ENCODE assay signal across 22 cellular contexts in the genomic region with DNA sequence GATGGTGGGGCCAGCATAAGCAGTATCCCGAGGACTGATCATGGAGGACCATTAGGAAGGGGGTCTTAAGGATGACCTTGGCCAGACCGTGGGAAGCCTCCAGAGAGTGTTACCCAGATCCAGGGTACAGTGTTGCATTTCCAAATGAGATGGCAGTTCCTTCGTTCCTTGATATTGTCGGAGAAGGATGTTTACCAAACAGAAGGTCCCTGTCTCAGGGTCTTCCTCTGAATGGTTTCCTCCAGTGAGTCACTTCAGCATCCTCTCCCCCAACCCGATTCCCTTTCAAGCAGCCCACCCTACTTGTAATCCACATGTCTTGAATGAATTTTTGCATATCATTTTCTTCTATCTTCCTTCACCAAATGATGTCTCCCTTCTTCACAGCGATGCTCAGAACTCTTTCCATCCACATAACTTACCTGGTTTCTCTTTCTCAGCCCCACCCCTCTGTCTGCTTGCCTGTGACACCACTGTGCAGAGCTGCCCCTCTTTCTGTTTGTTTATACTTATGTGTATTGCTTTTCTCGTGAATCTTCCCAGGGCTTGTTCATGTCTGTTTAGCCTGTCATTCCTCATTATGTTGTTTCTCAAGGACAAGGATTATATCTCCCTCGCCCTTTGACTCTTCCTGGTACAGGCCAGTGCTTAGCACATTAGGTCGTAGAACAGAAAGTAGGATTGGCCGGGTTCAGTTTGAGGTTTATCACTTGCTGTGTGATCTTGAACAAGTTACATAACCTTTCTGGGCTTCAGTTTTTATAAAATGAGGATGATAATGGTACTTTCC. TPM values are rescaled to one million over a fixed set of nuclear protein-coding genes. Genes with fewer than 3 reads are reported as not detected.
DNase-seq lines count a peak whose midpoint lies in the region; ATAC-seq and TF ChIP-seq lines count a peak whose summit lies in the region.
"Had no signal": no experiment of that assay in that cellular context is flagged by ENCODE, and none has a peak within 500 bp of the region (broad histone marks: within the 10 kb centered on the region; RNA-seq: fewer than 3 reads in every experiment).

No MANE protein-coding gene starts in this region.

- WGBS in trophoblast cell (ENCODE audit: extremely low coverage, insufficient coverage, insufficient read length), result no CpG with 5 or more reads among the region's 10 CpGs

- H3K79me2 ChIP-seq in trophoblast cell (ENCODE audit: control insufficient read depth, insufficient read depth, low read length, poor library complexity), result peaks cover 15% of the 10 kb centered on the region

- H3K27me3 ChIP-seq in RWPE2 (ENCODE audit: insufficient read depth, poor library complexity, severe bottlenecking), result no peaks in the 10 kb centered on the region
- no peaks in the 10 kb centered on the region for H3K27me3 ChIP-seq in trophoblast cell (ENCODE audit: insufficient read depth, low read length)
- H3K27me3 ChIP-seq: BLaER1 treated with 17β-estradiol and CSF1 and Interleukin-3, amounts not matched to agents 10 nM and 100 nM; gastrocnemius medialis; transverse colon had no signal

- H3K9ac ChIP-seq in trophoblast cell (ENCODE audit: low read length), result no peak overlapping the region

- H4K8ac ChIP-seq in trophoblast cell (ENCODE audit: low read depth, low read length), result peak overlapping the region; percentile 77

- no peak for DNase-seq in activated T-cell treated with anti-CD3 and anti-CD28 coated beads, Interleukin-2, amount 50 U/mL, for 72 hours
- no peak for DNase-seq in activated T-cell treated with anti-CD3 and anti-CD28 coated beads, Interleukin-2, amount 50 U/mL, for 1 hour
- DNase-seq in RWPE2 (ENCODE audit: low spot score), result no peak
- DNase-seq in glutamatergic neuron, result no peak
- no peak for DNase-seq in trophoblast cell
- no peak for DNase-seq in immature natural killer cell
- DNase-seq: activated effector memory CD4-positive, alpha-beta T cell treated with anti-CD3 and anti-CD28 coated beads, Interleukin-2, amount 50 U/mL, for 16 hours; DMS53; gastrocnemius medialis; lower lobe of right lung; MM.1S; NCI-H1694 treated with DMSO at 0.1 percent for 48 hours; NK-92 treated with Interleukin-12 subunit alpha and Interleukin-12 subunit beta, amount 100 ng/mL, for 24 hours; stimulated activated naive B cell treated with anti-CD40 and anti-IgM and Interleukin-4, amounts not matched to agents 10 μg/mL and 1 μg/mL and 100 μg/mL, for 72 hours; T-helper 2 cell; transverse colon had no signal

- no peaks in the 10 kb centered on the region for H3K9me3 Mint-ChIP-seq in activated T-cell treated with anti-CD3 and anti-CD28 coated beads, Interleukin-2, amount 50 U/mL, for 72 hours
- H3K9me3 Mint-ChIP-seq in glutamatergic neuron (ENCODE audit: unreplicated experiment) (no peaks in the 10 kb centered on the region), immature natural killer cell (no peaks in the 10 kb centered on the region)
- H3K9me3 Mint-ChIP-seq: stimulated activated naive B cell treated with anti-CD40 and anti-IgM and Interleukin-4, amounts not matched to agents 10 μg/mL and 1 μg/mL and 100 μg/mL, for 72 hours had no signal

- peak overlapping the region; percentile 84 for H2BK120ac ChIP-seq in trophoblast cell (ENCODE audit: insufficient read depth, low read length, poor library complexity)

- peaks cover 5 to 21% of the 10 kb centered on the region in 2 donors for H3K36me3 Mint-ChIP-seq in activated T-cell treated with anti-CD3 and anti-CD28 coated beads, Interleukin-2, amount 50 U/mL, for 72 hours (ENCODE audit: insufficient read depth in 2 of 2)
- H3K36me3 Mint-ChIP-seq in glutamatergic neuron (ENCODE audit: unreplicated experiment), result no peaks in the 10 kb centered on the region
- peaks cover 0 to 25% (median 10%) of the 10 kb centered on the region in 3 donors for H3K36me3 Mint-ChIP-seq in immature natural killer cell

- H3K27ac ChIP-seq in RWPE2 (ENCODE audit: poor library complexity, severe bottlenecking) (peak overlapping the region; percentile 64), trophoblast cell (ENCODE audit: low read depth, low read length) (peak overlapping the region; percentile 96)
- H3K27ac ChIP-seq: BLaER1 treated with 17β-estradiol and CSF1 and Interleukin-3, amounts not matched to agents 10 nM and 100 nM; gastrocnemius medialis; lower lobe of right lung; transverse colon had no signal

- H3K27ac Mint-ChIP-seq in activated T-cell treated with anti-CD3 and anti-CD28 coated beads, Interleukin-2, amount 50 U/mL, for 72 hours, result peak overlapping the region; percentile 5
- H3K27ac Mint-ChIP-seq in glutamatergic neuron (ENCODE audit: unreplicated experiment), result peak overlapping the region; percentile 56
- no peak overlapping the region for H3K27ac Mint-ChIP-seq in immature natural killer cell
- H3K27ac Mint-ChIP-seq: stimulated activated naive B cell treated with anti-CD40 and anti-IgM and Interleukin-4, amounts not matched to agents 10 μg/mL and 1 μg/mL and 100 μg/mL, for 72 hours had no signal

- H3K18ac ChIP-seq in trophoblast cell (ENCODE audit: low read length), result peak overlapping the region; percentile 89

- H3K4ac ChIP-seq in trophoblast cell (ENCODE audit: low read depth, low read length), result peak overlapping the region; percentile 83

- no peaks in the 10 kb centered on the region for H3K27me3 Mint-ChIP-seq in activated T-cell treated with anti-CD3 and anti-CD28 coated beads, Interleukin-2, amount 50 U/mL, for 72 hours (ENCODE audit: low read depth)
- H3K27me3 Mint-ChIP-seq in glutamatergic neuron (ENCODE audit: unreplicated experiment), result peaks cover 3% of the 10 kb centered on the region
- peaks cover 0 to 3% (median 0%) of the 10 kb centered on the region in 3 donors for H3K27me3 Mint-ChIP-seq in immature natural killer cell (ENCODE audit: low read depth in 3 of 3)
- H3K27me3 Mint-ChIP-seq: stimulated activated naive B cell treated with anti-CD40 and anti-IgM and Interleukin-4, amounts not matched to agents 10 μg/mL and 1 μg/mL and 100 μg/mL, for 72 hours had no signal

- peak overlapping the region; percentile 97 for H4K91ac ChIP-seq in trophoblast cell (ENCODE audit: low read depth, low read length)

- no peak for TF ChIP-seq CTCF in RWPE2 (IDR thresholded peaks at IDR 0.05; ENCODE audit: poor library complexity, severe bottlenecking)
- TF ChIP-seq CTCF in glutamatergic neuron (IDR thresholded peaks at IDR 0.05; ENCODE audit: partially characterized antibody, unreplicated experiment), result no peak

- peak overlapping the region; percentile 70 for H3K14ac ChIP-seq in trophoblast cell (ENCODE audit: low read length)

- H3K4me3 ChIP-seq in RWPE2 (ENCODE audit: severe bottlenecking), result no peak overlapping the region
- no peak overlapping the region for H3K4me3 ChIP-seq in trophoblast cell (ENCODE audit: low read depth, low read length)
- H3K4me3 ChIP-seq: BLaER1 treated with 17β-estradiol and CSF1 and Interleukin-3, amounts not matched to agents 10 nM and 100 nM; gastrocnemius medialis; lower lobe of right lung; transverse colon had no signal

- H3K4me1 Mint-ChIP-seq in activated T-cell treated with anti-CD3 and anti-CD28 coated beads, Interleukin-2, amount 50 U/mL, for 72 hours (ENCODE audit: low read depth), result peaks cover 48% of the 10 kb centered on the region
- H3K4me1 Mint-ChIP-seq in glutamatergic neuron (ENCODE audit: low read depth, unreplicated experiment) (peaks cover 30% of the 10 kb centered on the region), immature natural killer cell (peaks cover 52 to 59% of the 10 kb centered on the region in 2 donors)

- H3K36me3 ChIP-seq in RWPE2 (ENCODE audit: low read depth), result peaks cover 53% of the 10 kb centered on the region
- H3K36me3 ChIP-seq in trophoblast cell (ENCODE audit: control insufficient read depth in 1 of 2, insufficient read depth in 2 of 2, low read length in 2 of 2), result peaks cover 4 to 9% of the 10 kb centered on the region in 2 experiments

- peak overlapping the region; percentile 95 for H2BK12ac ChIP-seq in trophoblast cell (ENCODE audit: low read length)

- peak overlapping the region; percentile 24 for H2AFZ ChIP-seq in trophoblast cell (ENCODE audit: insufficient read depth, low read length, poor library complexity)

- peaks cover 18% of the 10 kb centered on the region for H3K4me1 ChIP-seq in RWPE2 (ENCODE audit: insufficient read depth, poor library complexity, severe bottlenecking)
- peaks cover 19 to 43% of the 10 kb centered on the region in 2 experiments for H3K4me1 ChIP-seq in trophoblast cell (ENCODE audit: control insufficient read depth in 1 of 2, insufficient read depth in 2 of 2, low read length in 2 of 2)

- peaks cover 41% of the 10 kb centered on the region for H3K79me1 ChIP-seq in trophoblast cell (ENCODE audit: low read length)

- no peak overlapping the region for H4K12ac ChIP-seq in trophoblast cell (ENCODE audit: low read depth, low read length)

- H3K4me2 ChIP-seq in trophoblast cell (ENCODE audit: low read length), result peak overlapping the region; percentile 7

- no peak overlapping the region for H3K23ac ChIP-seq in trophoblast cell (ENCODE audit: low read length)

- H2BK5ac ChIP-seq in trophoblast cell (ENCODE audit: low read depth, low read length, poor library complexity), result peak overlapping the region; percentile 87

- H2AK5ac ChIP-seq in trophoblast cell (ENCODE audit: low read length), result peak overlapping the region; percentile 93

- H3K9me3 ChIP-seq in RWPE2 (ENCODE audit: severe bottlenecking), result no peaks in the 10 kb centered on the region
- H3K9me3 ChIP-seq in trophoblast cell (ENCODE audit: insufficient read depth, low read depth, low read length), result no peaks in the 10 kb centered on the region
- H3K9me3 ChIP-seq: BLaER1 treated with 17β-estradiol and CSF1 and Interleukin-3, amounts not matched to agents 10 nM and 100 nM; gastrocnemius medialis; lower lobe of right lung; transverse colon had no signal

- no peak for ATAC-seq in activated T-cell treated with anti-CD3 and anti-CD28 coated beads, Interleukin-2, amount 50 U/mL, for 72 hours (replicated peaks in 1 of 2)
- no peak for ATAC-seq in RWPE2 (ENCODE audit: low read depth)
- ATAC-seq in GM21423 (IDR thresholded peaks at IDR 0.05; ENCODE audit: unreplicated experiment), result no peak
- no peak for ATAC-seq in GM21526 (IDR thresholded peaks at IDR 0.05; ENCODE audit: low FRiP score, unreplicated experiment)
- ATAC-seq: gastrocnemius medialis; HCT116; Right ventricle myocardium inferior; stimulated activated naive B cell treated with anti-CD40 and anti-IgM and Interleukin-4, amounts not matched to agents 10 μg/mL and 1 μg/mL and 100 μg/mL, for 72 hours had no signal

- no peak overlapping the region for H3K4me3 Mint-ChIP-seq in activated T-cell treated with anti-CD3 and anti-CD28 coated beads, Interleukin-2, amount 50 U/mL, for 72 hours
- H3K4me3 Mint-ChIP-seq in glutamatergic neuron (ENCODE audit: unreplicated experiment) (peak overlapping the region; percentile 9), immature natural killer cell (no peak overlapping the region)
- H3K4me3 Mint-ChIP-seq: stimulated activated naive B cell treated with anti-CD40 and anti-IgM and Interleukin-4, amounts not matched to agents 10 μg/mL and 1 μg/mL and 100 μg/mL, for 72 hours had no signal

RNA-seq across cellular contexts. Expression of gene GOSR2, which starts 5.7 kb away (rescaled TPM):
- 10 to 100 TPM; 41.3 to 45.9 TPM for total RNA-seq in activated T-cell treated with anti-CD3 and anti-CD28 coated beads, Interleukin-2, amount 50 U/mL, for 72 hours
- 62.4 TPM for total RNA-seq in glutamatergic neuron (ENCODE audit: unreplicated experiment)
- polyA plus RNA-seq in trophoblast cell (2013), result 54.2 and 56.7 TPM in 2 replicates
- 10 to 100 TPM; 36.9 to 62.4 (median 57.6) TPM for polyA plus RNA-seq in immature natural killer cell

RNA-seq across cellular contexts. Expression of gene RPRML, which starts 50.4 kb away (rescaled TPM):
- total RNA-seq in activated T-cell treated with anti-CD3 and anti-CD28 coated beads, Interleukin-2, amount 50 U/mL, for 72 hours, result not detected
- 4.5 TPM for total RNA-seq in glutamatergic neuron (ENCODE audit: unreplicated experiment)
- polyA plus RNA-seq in trophoblast cell (2013), result 0.65 and 0.78 TPM in 2 replicates
- polyA plus RNA-seq in immature natural killer cell, result not detected
- total RNA-seq: HT-29, lower lobe of right lung, Right ventricle myocardium inferior had no signal

Comparison
In these comparisons a context has a peak if more than half of its experiments do, and no peak if none do; other contexts are left out.
1. H3K27ac Mint-ChIP-seq: peak in activated T-cell treated with anti-CD3 and anti-CD28 coated beads, Interleukin-2, amount 50 U/mL, for 72 hours (single experiment) and glutamatergic neuron (single experiment); none in immature natural killer cell (0 of 6).